8 cellular contexts compared by ENCODE assay signal in the genomic region with DNA sequence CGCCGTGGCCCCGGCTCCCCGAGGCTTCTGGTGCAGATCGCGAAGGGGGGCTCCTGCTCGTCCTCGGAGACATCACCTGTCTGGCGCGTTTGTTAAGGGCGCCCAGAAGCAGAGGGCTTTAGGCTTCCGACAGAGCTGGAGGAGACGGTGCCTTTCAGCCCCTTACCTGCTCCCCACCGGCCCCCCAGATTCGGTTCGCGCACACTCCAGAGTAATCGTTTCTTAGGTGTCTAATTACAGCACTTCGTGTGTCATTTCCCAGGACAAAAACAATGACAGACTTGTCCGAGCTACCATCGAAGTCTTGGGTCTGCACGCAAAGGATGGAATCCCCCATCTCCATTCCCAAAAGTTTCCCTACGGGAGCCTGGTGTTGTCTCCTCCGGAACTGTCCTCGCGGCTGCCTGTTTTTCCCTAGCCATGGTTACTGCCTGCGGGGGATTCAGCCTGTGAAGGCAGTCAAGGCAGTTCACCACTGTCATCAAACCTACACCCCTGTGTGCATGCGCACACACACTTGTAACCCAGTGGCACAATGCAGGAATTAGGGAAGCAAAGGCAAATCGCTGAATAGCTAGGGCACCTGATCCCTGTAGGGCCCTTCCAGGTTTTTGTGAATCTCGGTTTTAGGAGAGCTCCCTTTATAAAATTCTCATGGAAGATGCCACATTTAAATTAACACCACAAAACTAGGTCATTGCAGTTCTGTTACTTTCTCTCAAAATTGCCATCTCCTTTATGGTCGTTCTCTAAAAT. TPM values are rescaled to one million over a fixed set of nuclear protein-coding genes. Genes with fewer than 3 reads are reported as not detected.
A peak's percentile ranks its signal among the peaks of the same experiment; 100 is the strongest.
DNase-seq lines count a peak whose midpoint lies in the region; ATAC-seq lines count a peak whose summit lies in the region.

No MANE protein-coding gene starts in this region.

- ATAC-seq in left ventricle myocardium superior: peak; percentile 49
- ATAC-seq in GM18870 (IDR thresholded peaks at IDR 0.05; ENCODE audit: unreplicated experiment): no peak
- ATAC-seq in GM19023 (IDR thresholded peaks at IDR 0.05; ENCODE audit: unreplicated experiment): no peak

- in situ Hi-C loops in ACHN (cut with HindIII; ENCODE audit: low pct_ligation_motif_present, low pct_unique_long_range_greater_than_20kb, low sequenced_read_pairs): no loop called here

- intact Hi-C loops in left ventricle myocardium superior (cut with micrococcal nuclease): no loop called here

- DNase-seq in Daoy (ENCODE audit: low read depth): peak; percentile 69
- peak; percentile 56 for DNase-seq in NCI-H146 treated with DMSO at 0.1 percent for 48 hours (lab: John Stamatoyannopoulos, UW; ENCODE audit: unreplicated experiment)
- peak in 51 of 56 donors; percentile 9 to 80 (median 47) for DNase-seq in amygdala (lab: John Stamatoyannopoulos, UW)
- DNase-seq in left ventricle myocardium superior: peak; percentile 45
- peak; percentile 52 for DNase-seq in occipital lobe (lab: John Stamatoyannopoulos, UW)
- DNase-seq in ACHN: no peak

RNA-seq across cellular contexts. Expression of gene CDC42BPA, which starts 0.7 kb away (rescaled TPM):
- 18.5 and 27.7 TPM in 2 replicates for total RNA-seq in Daoy (2014; rRNA removed; shearing (Covaris generic))
- total RNA-seq in left ventricle myocardium superior (37.4 TPM), occipital lobe (202 TPM)
